In genomic region chr16:66070140-66070887, GRCh38 we compare ENCODE assay signal across 10 cellular contexts.
DNase-seq lines count a peak whose midpoint lies in the region; ATAC-seq and TF ChIP-seq lines count a peak whose summit lies in the region.
"Had no signal": no experiment of that assay in that cellular context is flagged by ENCODE, and none has a peak within 500 bp of the region (broad histone marks: within the 10 kb centered on the region; RNA-seq: fewer than 3 reads in every experiment).

No MANE protein-coding gene starts in this region.

- WGBS in lung, 2 donors = 66 to 83% methylated on average over 5 of the region's 5 CpGs
- WGBS in testis, 2 donors = 62 to 70% methylated on average over 5 of the region's 5 CpGs

- DNase-seq in NCI-H2029 (lab: John Stamatoyannopoulos, UW) (peak; percentile 50), choroid plexus epithelial cell (ENCODE audit: low read depth) (peak; percentile 77), lung (ENCODE audit: low spot score) (peak; percentile 73), testis (peak; percentile 43), NK-92 (lab: John Stamatoyannopoulos, UW; ENCODE audit: unreplicated experiment) (no peak), NCI-H69 (lab: John Stamatoyannopoulos, UW) (no peak)
- DNase-seq in activated CD4-positive, alpha-beta T cell treated with anti-CD3 and anti-CD28 coated beads, Interleukin-2, amount 50 U/mL, for 4 hours = no peak
- DNase-seq: activated CD4-positive, alpha-beta memory T cell treated with anti-CD3 and anti-CD28 coated beads for 36 hours; NCI-H2081 had no signal

- H3K27ac ChIP-seq in lung (ENCODE audit: low read depth in 1 of 2, low read length in 1 of 2) = no peak overlapping the region
- H3K27ac ChIP-seq in testis = no peak overlapping the region
- H3K27ac ChIP-seq: SK-N-MC had no signal

- H3K9me3 ChIP-seq in lung (ENCODE audit: control insufficient read depth in 2 of 2, insufficient read depth in 1 of 2, low read length in 1 of 2) (no peaks in the 10 kb centered on the region), testis (no peaks in the 10 kb centered on the region)

- ATAC-seq in lung (ENCODE audit: insufficient read depth, low FRiP score) = peak; percentile 34

- H3K36me3 ChIP-seq in lung (ENCODE audit: control insufficient read depth in 2 of 2, insufficient read depth in 2 of 2, low read length in 2 of 2) = no peaks in the 10 kb centered on the region
- no peaks in the 10 kb centered on the region for H3K36me3 ChIP-seq in testis (ENCODE audit: low read depth, missing control alignments)

- intact Hi-C loops in testis (cut with DNase I; ENCODE audit: low total_unique reads) = no loop called here

- H3K4me1 ChIP-seq in lung (ENCODE audit: control insufficient read depth in 2 of 2, insufficient read depth in 2 of 2, low read length in 2 of 2) (peaks cover 0 to 15% of the 10 kb centered on the region in 2 donors), testis (no peaks in the 10 kb centered on the region)

- H3K4me3 ChIP-seq in choroid plexus epithelial cell (ENCODE audit: low read depth, low read length) (no peak overlapping the region), lung (no peak overlapping the region), testis (no peak overlapping the region)
- H3K4me3 ChIP-seq: SK-N-MC had no signal

- H3K27me3 ChIP-seq in lung (ENCODE audit: control insufficient read depth, insufficient read depth) = no peaks in the 10 kb centered on the region
- H3K27me3 ChIP-seq in testis = no peaks in the 10 kb centered on the region

- no peak for TF ChIP-seq POLR2A in testis (IDR thresholded peaks at IDR 0.05)

- TF ChIP-seq CTCF in choroid plexus epithelial cell (conservative IDR thresholded peaks at IDR 0.05; ENCODE audit: low read depth, low read length) = no peak
- no peak for TF ChIP-seq CTCF in lung (IDR thresholded peaks at IDR 0.05; ENCODE audit: control extremely low read depth, extremely low read depth)
- TF ChIP-seq CTCF in testis (IDR thresholded peaks at IDR 0.05) = no peak

Comparison
In these comparisons a context has a peak if more than half of its experiments do, and no peak if none do; other contexts are left out.
1. DNase-seq: peak in NCI-H2029 (single experiment), choroid plexus epithelial cell (single experiment), lung (single experiment) and testis (single experiment); none in activated CD4-positive, alpha-beta T cell treated with anti-CD3 and anti-CD28 coated beads, Interleukin-2, amount 50 U/mL, for 4 hours (0 of 2), NK-92 (single experiment) and NCI-H69 (single experiment).